8 cellular contexts compared by ENCODE assay signal in genomic region chr6:85643530-85644373, GRCh38. TPM values are rescaled to one million over a fixed set of nuclear protein-coding genes. Genes with fewer than 3 reads are reported as not detected.
DNase-seq lines count a peak whose midpoint lies in the region; ATAC-seq and TF ChIP-seq lines count a peak whose summit lies in the region.

No MANE protein-coding gene starts in this region.

- H3K4me1 ChIP-seq in NT2/D1 (ENCODE audit: insufficient read depth, insufficient read length) (no peaks in the 10 kb centered on the region), esophagus (ENCODE audit: control insufficient read depth in 2 of 2, insufficient read depth in 2 of 2, low read length in 1 of 2) (no peaks in the 10 kb centered on the region), mucosa of stomach (ENCODE audit: control insufficient read depth, insufficient read depth, low read length) (peaks cover 9% of the 10 kb centered on the region)

- peak overlapping the region; percentile 88 for H3K4me3 Mint-ChIP-seq in Calu3 (ENCODE audit: low read depth, unreplicated experiment)

- H3K9ac ChIP-seq in NT2/D1 (ENCODE audit: insufficient read length, low read depth) (peak overlapping the region; percentile 83), mucosa of stomach (ENCODE audit: low read length) (peak overlapping the region; percentile 96)

- H3K27me3 Mint-ChIP-seq in Calu3 (ENCODE audit: unreplicated experiment), result no peaks in the 10 kb centered on the region

- H3K36me3 ChIP-seq in NT2/D1 (ENCODE audit: insufficient read depth, insufficient read length, low read length) (peaks cover 30% of the 10 kb centered on the region), esophagus (ENCODE audit: control insufficient read depth in 2 of 2, insufficient read depth in 2 of 2, low read length in 1 of 2) (peaks cover 2 to 3% of the 10 kb centered on the region in 2 donors), mucosa of stomach (ENCODE audit: control insufficient read depth, insufficient read depth, low read length) (no peaks in the 10 kb centered on the region)

- no peak for TF ChIP-seq CTCF in Calu3 (IDR thresholded peaks at IDR 0.05; ENCODE audit: unreplicated experiment)

- no peaks in the 10 kb centered on the region for H3K9me3 Mint-ChIP-seq in Calu3 (ENCODE audit: low read depth, unreplicated experiment)

- H3K27ac Mint-ChIP-seq in Calu3 (ENCODE audit: unreplicated experiment), result peak overlapping the region; percentile 89

- peak overlapping the region; percentile 98 for H3K27ac ChIP-seq in esophagus (ENCODE audit: low read depth in 2 of 2, low read length in 1 of 2)

- BruUV-seq in Calu3 (replicated peaks; lab: Mats Ljungman, UMichigan), result TSS peak; percentile 88

- peaks cover 39% of the 10 kb centered on the region for H3K4me1 Mint-ChIP-seq in Calu3 (ENCODE audit: low read depth, unreplicated experiment)

- DNase-seq in Calu3 (peak; percentile 92), HUDEP-2 (lab: John Stamatoyannopoulos, UW; ENCODE audit: unreplicated experiment in 76 of 76) (peak in 74 of 76 experiments; percentile 31 to 95 (median 82)), NT2/D1 (ENCODE audit: low read depth, low spot score) (peak; percentile 51), activated T-cell treated with anti-CD3 and anti-CD28 coated beads for 24 hours (ENCODE audit: low read depth) (peak; percentile 68)
- peak; percentile 33 to 34 for DNase-seq in stimulated activated CD8-positive, alpha-beta memory T cell treated with anti-CD3 and anti-CD28 coated beads, Interleukin-7, amount 100 ng/mL, for 1 hour (ENCODE audit: low read depth in 2 of 2)

- whole genome bisulfite sequencing in esophagus, 2 donors, result 1% methylated on average over 63 to 76 of the region's 76 CpGs

- H3K36me3 Mint-ChIP-seq in Calu3 (ENCODE audit: insufficient read depth, unreplicated experiment), result peaks cover 69% of the 10 kb centered on the region

- CTCF ChIA-PET in Calu3 (lab: Charles Lee), result interaction anchor here (0.6 to 1.8 kb wide), 6 partner anchors 22 to 669 kb away, joined by 3 to 9 read pairs (median 4); no protein-coding TSS in a partner anchor

- intact Hi-C loops in Calu3 (cut with micrococcal nuclease; ENCODE audit: unreplicated experiment), result loop anchor here (1.0 to 5.0 kb wide), 3 partner anchors 35 to 1294 kb away; partner anchors contain the start of genes HTR1E and SNX14

- H3K27me3 ChIP-seq in NT2/D1 (ENCODE audit: insufficient read depth, insufficient read length) (no peaks in the 10 kb centered on the region), esophagus (ENCODE audit: control insufficient read depth in 1 of 2, insufficient read depth in 2 of 2, low read length in 2 of 2) (no peaks in the 10 kb centered on the region), mucosa of stomach (ENCODE audit: control insufficient read depth, insufficient read depth, low read length) (no peaks in the 10 kb centered on the region)

- ATAC-seq in GM21423 (IDR thresholded peaks at IDR 0.05; ENCODE audit: unreplicated experiment), result peak; percentile 52

- H3K9me3 ChIP-seq in NT2/D1 (ENCODE audit: insufficient read depth, low read length), result no peaks in the 10 kb centered on the region
- H3K9me3 ChIP-seq in esophagus (ENCODE audit: control insufficient read depth in 2 of 2, insufficient read depth in 1 of 2, low read depth in 1 of 2, low read length in 1 of 2), result no peaks in the 10 kb centered on the region
- no peaks in the 10 kb centered on the region for H3K9me3 ChIP-seq in mucosa of stomach (ENCODE audit: control insufficient read depth, low read length)

- H3K4me3 ChIP-seq in NT2/D1 (ENCODE audit: insufficient read length, low read depth), result peak overlapping the region; percentile 61
- H3K4me3 ChIP-seq in esophagus (ENCODE audit: low read depth in 1 of 2, low read length in 2 of 2), result peak overlapping the region; percentile 69 to 78
- peak overlapping the region; percentile 64 for H3K4me3 ChIP-seq in mucosa of stomach (ENCODE audit: low read length)

RNA-seq across cellular contexts. Expression of gene SYNCRIP, which starts 1.1 kb away (rescaled TPM):
- 153 and 164 TPM in 2 replicates for total RNA-seq in Calu3 (2022)
- polyA plus RNA-seq in esophagus, result 10 to 100 TPM; 34.2 to 56.3 TPM

RNA-seq across cellular contexts. Expression of gene SNX14, which starts 50.1 kb away (rescaled TPM):
- 63.1 and 72.9 TPM in 2 replicates for total RNA-seq in Calu3 (2022)
- 10 to 100 TPM; 26.2 to 47.7 TPM for polyA plus RNA-seq in esophagus

Comparison
In these comparisons a context has a peak if more than half of its experiments do, and no peak if none do; other contexts are left out.
1. Peak in every context shown above with its lines: DNase-seq, ATAC-seq, H3K4me3 ChIP-seq and H3K27ac ChIP-seq.
2. DNase-seq: peak in every context shown above with its lines; median percentile 92 in Calu3; 82 in HUDEP-2; 68 in activated T-cell treated with anti-CD3 and anti-CD28 coated beads for 24 hours; 51 in NT2/D1; 34 in stimulated activated CD8-positive, alpha-beta memory T cell treated with anti-CD3 and anti-CD28 coated beads, Interleukin-7, amount 100 ng/mL, for 1 hour.